Comparison of ENCODE assay signal across 1 cellular context in genomic region chr19:53849237-53849676, GRCh38.
TF ChIP-seq lines count a peak whose summit lies in the region.

No MANE protein-coding gene starts in this region.

TF ChIP-seq in endothelial cell of umbilical vein, 7 proteins besides CTCF, POLR2A, EP300 and RAD21:
- TF ChIP-seq GATA2 (IDR thresholded peaks at IDR 0.05; ENCODE audit: insufficient read depth, insufficient read length, low read depth, low read length): no peak
- TF ChIP-seq JUN (IDR thresholded peaks at IDR 0.05; ENCODE audit: borderline replicate concordance, insufficient read depth, insufficient read length, low read depth): no peak
- TF ChIP-seq POLR2AphosphoS5 (IDR thresholded peaks at IDR 0.05; ENCODE audit: insufficient read depth, low read depth, low read length): no peak
- TF ChIP-seq FOS (IDR thresholded peaks at IDR 0.05; ENCODE audit: borderline replicate concordance, insufficient read depth, low read length): no peak
- TF ChIP-seq MYC (IDR thresholded peaks at IDR 0.05; ENCODE audit: low read depth, low read length): no peak
- no peak for TF ChIP-seq EZH2 (IDR thresholded peaks at IDR 0.05; ENCODE audit: borderline replicate concordance, low read depth, low read length, severe bottlenecking)
- TF ChIP-seq MAX (IDR thresholded peaks at IDR 0.05; ENCODE audit: insufficient read depth, insufficient read length): no peak
